25 cellular contexts compared by ENCODE assay signal in genomic region chr7:18445916-18446520, GRCh38. TPM values are rescaled to one million over a fixed set of nuclear protein-coding genes. Genes with fewer than 3 reads are reported as not detected.
A peak's percentile ranks its signal among the peaks of the same experiment; 100 is the strongest.
DNase-seq lines count a peak whose midpoint lies in the region; ATAC-seq and TF ChIP-seq lines count a peak whose summit lies in the region.
"Had no signal": no experiment of that assay in that cellular context is flagged by ENCODE, and none has a peak within 500 bp of the region (broad histone marks: within the 10 kb centered on the region; RNA-seq: fewer than 3 reads in every experiment).

No MANE protein-coding gene starts in this region.

- H3K4me3 ChIP-seq in cardiac muscle cell, result no peak overlapping the region
- no peak overlapping the region for H3K4me3 ChIP-seq in GM23248
- H3K4me3 ChIP-seq: right atrium auricular region had no signal

- no peaks in the 10 kb centered on the region for H3K36me3 ChIP-seq in cardiac muscle cell
- H3K36me3 ChIP-seq in GM23248 (ENCODE audit: low read depth), result no peaks in the 10 kb centered on the region
- H3K36me3 ChIP-seq: right atrium auricular region had no signal

- DNase-seq in cardiac muscle cell (ENCODE audit: low read depth in 1 of 2, low spot score in 1 of 2) (no peak), Right ventricle myocardium inferior (ENCODE audit: missing footprints) (no peak), SK-MEL-5 (ENCODE audit: low read depth, low spot score) (peak; percentile 88), foreskin melanocyte (peak; percentile 94), DMS53 (lab: John Stamatoyannopoulos, UW) (no peak), NCI-H524 treated with DMSO at 0.1 percent for 48 hours (lab: John Stamatoyannopoulos, UW) (no peak), GM23248 (no peak)
- DNase-seq: activated CD4-positive, alpha-beta T cell treated with anti-CD3 and anti-CD28 coated beads for 36 hours; activated CD8-positive, alpha-beta T cell treated with anti-CD3 and anti-CD28 coated beads, Interleukin-2, amount 10 ng/mL, durations not matched to agents 7 days and 5 days; activated naive CD4-positive, alpha-beta T cell treated with anti-CD3 and anti-CD28 coated beads, Interleukin-2, amount 50 U/mL, for 16 hours; AML-193; amniotic stem cell; CD8-positive, alpha-beta memory T cell; hypothalamus; Kasumi-1; left cardiac atrium; mammary epithelial cell; NCI-H2081 treated with DMSO at 0.1 percent for 48 hours; stimulated activated CD4-positive, alpha-beta T cell treated with anti-CD3 and anti-CD28 coated beads, Interleukin-1b, Interleukin-23, amount 100 ng/mL, for 48 hours; stimulated activated naive CD8-positive, alpha-beta T cell treated with anti-CD3 and anti-CD28 coated beads, Interleukin-15, amount 100 ng/mL, for 72 hours; T-helper 2 cell had no signal

- no peak overlapping the region for H3K9ac ChIP-seq in GM23248

- no peaks in the 10 kb centered on the region for H3F3A ChIP-seq in GM23248 (ENCODE audit: insufficient read depth)

- H3K4me2 ChIP-seq in GM23248 (ENCODE audit: unreplicated experiment), result no peak overlapping the region

- H3K79me2 ChIP-seq in GM23248 (ENCODE audit: insufficient read depth), result no peaks in the 10 kb centered on the region

- WGBS in GM23248 (ENCODE audit: low coverage in 1 of 2, low lambda C conversion rate in 2 of 2, missing lambda C conversion rate in 2 of 2), 2 experiments, result 81 to 94% methylated on average over 4 of the region's 4 CpGs

- TF ChIP-seq CTCF in cardiac muscle cell (IDR thresholded peaks at IDR 0.05; ENCODE audit: low read depth, low read length), result no peak

- H3K27ac ChIP-seq in cardiac muscle cell (peak overlapping the region; percentile 57), GM23248 (no peak overlapping the region)

- no peaks in the 10 kb centered on the region for H3K27me3 ChIP-seq in cardiac muscle cell
- no peaks in the 10 kb centered on the region for H3K27me3 ChIP-seq in GM23248 (replicated peaks; ENCODE audit: insufficient read depth)
- H3K27me3 ChIP-seq: right atrium auricular region had no signal

- peaks cover 7% of the 10 kb centered on the region for H3K4me1 ChIP-seq in cardiac muscle cell (ENCODE audit: low read depth)
- no peaks in the 10 kb centered on the region for H3K4me1 ChIP-seq in GM23248 (ENCODE audit: insufficient read depth)

- H2AFZ ChIP-seq in GM23248, result no peak overlapping the region

- intact Hi-C loops in Right ventricle myocardium inferior (cut with DNase I), result no loop called here

- ATAC-seq in Right ventricle myocardium inferior, result no peak
- ATAC-seq in HG02798 (IDR thresholded peaks at IDR 0.05; ENCODE audit: poor library complexity, unreplicated experiment), result no peak
- ATAC-seq: activated CD4-positive, alpha-beta T cell treated with anti-CD3 and anti-CD28 coated beads for 36 hours; activated CD8-positive, alpha-beta T cell treated with anti-CD3 and anti-CD28 coated beads, Interleukin-2, amount 10 ng/mL, durations not matched to agents 7 days and 5 days; activated T-helper 17 cell treated with anti-CD3 and anti-CD28 coated beads, Interleukin-2, amount 50 U/mL, for 72 hours; HCT116; left cardiac atrium; stimulated activated naive CD8-positive, alpha-beta T cell treated with anti-CD3 and anti-CD28 coated beads, Interleukin-15, amount 100 ng/mL, for 72 hours had no signal

- in situ Hi-C loops in SK-MEL-5 (cut with HindIII; ENCODE audit: low pct_unique_long_range_greater_than_20kb, low sequenced_read_pairs), result no loop called here
- in situ Hi-C loops in GM23248 (cut with MboI), result no loop called here

- no peaks in the 10 kb centered on the region for H3K9me2 ChIP-seq in GM23248 (ENCODE audit: insufficient read depth)

- no peaks in the 10 kb centered on the region for H4K20me1 ChIP-seq in GM23248 (ENCODE audit: insufficient read depth)

- no peaks in the 10 kb centered on the region for H3K9me3 ChIP-seq in cardiac muscle cell (ENCODE audit: low read depth)
- no peaks in the 10 kb centered on the region for H3K9me3 ChIP-seq in GM23248 (ENCODE audit: low read depth)
- H3K9me3 ChIP-seq: right atrium auricular region had no signal

RNA-seq across cellular contexts. Expression of gene HDAC9, which starts 49.5 kb away (rescaled TPM):
- total RNA-seq in cardiac muscle cell (61.5 and 101 TPM in 2 replicates), Right ventricle myocardium inferior (25.3 TPM)
- polyA plus RNA-seq in cardiac muscle cell (32.7 and 50.2 TPM in 2 replicates), GM23248 (2016; fragmentation: Nextera tagmentation; extraction: Ambion mirVana) (1.5 and 1.6 TPM in 2 replicates)
- 19.9 and 20.3 TPM in 2 replicates for total RNA-seq in SK-MEL-5 (2014; rRNA removed; shearing (Covaris generic))
- 8.6 and 13.3 TPM in 2 replicates for polyA plus RNA-seq in SK-MEL-5 (2015; cell fraction: cytosol; rRNA removed)
- polyA plus RNA-seq in SK-MEL-5 (2015; cell fraction: nucleus; rRNA removed), result 13.1 and 13.4 TPM in 2 replicates
- 1.6 and 2.1 TPM in 2 replicates for total RNA-seq in GM23248 (2014; rRNA removed; shearing (Covaris generic))

Comparison
In these comparisons a context has a peak if more than half of its experiments do, and no peak if none do; other contexts are left out.
1. DNase-seq: peak in SK-MEL-5 (single experiment) and foreskin melanocyte (single experiment); none in cardiac muscle cell (0 of 2), Right ventricle myocardium inferior (single experiment), DMS53 (single experiment), NCI-H524 treated with DMSO at 0.1 percent for 48 hours (single experiment) and GM23248 (single experiment).